8 cellular contexts compared by ENCODE assay signal in genomic region chr13:51803422-51804294, GRCh38. TPM values are rescaled to one million over a fixed set of nuclear protein-coding genes. Genes with fewer than 3 reads are reported as not detected.
DNase-seq lines count a peak whose midpoint lies in the region; ATAC-seq and TF ChIP-seq lines count a peak whose summit lies in the region.

TSS of gene DHRS12 (minus strand) at chr13:51804163. CDS start at chr13:51799659, 4,504 bp downstream.

- CTCF ChIA-PET in GM10248 (lab: Yijun Ruan, JAX), result interaction anchor here (0.9 kb wide), 2 partner anchors 11 to 369 kb away, joined by 3 read pairs; no protein-coding TSS in a partner anchor

- H3K4me3 Mint-ChIP-seq in activated naive CD8-positive, alpha-beta T cell treated with anti-CD3 and anti-CD28 coated beads, Interleukin-2, amount 10 ng/mL, durations not matched to agents 7 days and 5 days, result peak within 1 kb of the TSS; percentile 87

- peaks cover 36% of the 10 kb centered on the region for H3K4me1 Mint-ChIP-seq in activated naive CD8-positive, alpha-beta T cell treated with anti-CD3 and anti-CD28 coated beads, Interleukin-2, amount 10 ng/mL, durations not matched to agents 7 days and 5 days

- H3K27ac Mint-ChIP-seq in activated naive CD8-positive, alpha-beta T cell treated with anti-CD3 and anti-CD28 coated beads, Interleukin-2, amount 10 ng/mL, durations not matched to agents 7 days and 5 days, result peak within 1 kb of the TSS; percentile 99

- DNase-seq in GM10248 (ENCODE audit: extremely low spot score) (peak; percentile 91), HAP-1 (ENCODE audit: low spot score in 2 of 2) (peak; percentile 56 to 87), MM.1S (peak; percentile 72), SKM-1 (lab: John Stamatoyannopoulos, UW; ENCODE audit: unreplicated experiment) (peak; percentile 43), Right ventricle myocardium inferior (ENCODE audit: missing footprints) (peak; percentile 97), tibial artery (peak; percentile 93 to 96)
- peak; percentile 91 for DNase-seq in activated naive CD8-positive, alpha-beta T cell treated with anti-CD3 and anti-CD28 coated beads, Interleukin-2, amount 10 ng/mL, durations not matched to agents 7 days and 5 days

- POLR2A ChIA-PET in GM10248 (lab: Yijun Ruan, JAX), result interaction anchor here (0.5 to 1.1 kb wide), 2 partner anchors 351 to 411 kb away, joined by 6 read pairs; partner anchors contain the start of gene INTS6
- POLR2A ChIA-PET in activated naive CD8-positive, alpha-beta T cell treated with anti-CD3 and anti-CD28 coated beads, Interleukin-2, amount 10 ng/mL, durations not matched to agents 7 days and 5 days (lab: Charles Lee), result interaction anchor here (0.9 to 2.0 kb wide), 7 partner anchors 11 to 351 kb away, joined by 3 to 18 read pairs (median 4); partner anchors contain the start of gene INTS6

- H3K9ac ChIP-seq in MM.1S (ENCODE audit: low read length) (peak within 1 kb of the TSS; percentile 66), parathyroid adenoma (peak within 1 kb of the TSS; percentile 73)

- H3K9me3 ChIP-seq in HAP-1, result no peaks in the 10 kb centered on the region
- no peaks in the 10 kb centered on the region for H3K9me3 ChIP-seq in MM.1S (replicated peaks; ENCODE audit: insufficient read depth, low read length)
- no peaks in the 10 kb centered on the region for H3K9me3 ChIP-seq in parathyroid adenoma (ENCODE audit: control insufficient read depth, low read length)
- no peaks in the 10 kb centered on the region for H3K9me3 ChIP-seq in tibial artery

- no peaks in the 10 kb centered on the region for H3K36me3 ChIP-seq in HAP-1 (replicated peaks)
- no peaks in the 10 kb centered on the region for H3K36me3 ChIP-seq in MM.1S (replicated peaks; ENCODE audit: insufficient read depth, low read length)
- H3K36me3 ChIP-seq in parathyroid adenoma (ENCODE audit: control insufficient read depth, insufficient read depth, low read length), result no peaks in the 10 kb centered on the region
- no peaks in the 10 kb centered on the region for H3K36me3 ChIP-seq in tibial artery

- no peaks in the 10 kb centered on the region for H3F3A ChIP-seq in MM.1S (ENCODE audit: insufficient read depth, low read length)

- intact Hi-C loops in Right ventricle myocardium inferior (cut with DNase I) (loop anchor here (2.0 to 10.0 kb wide), 3 partner anchors 221 to 519 kb away; partner anchors contain the start of genes INTS6 and WDFY2), tibial artery (cut with DNase I; ENCODE audit: low total_unique reads) (loop anchor here (2.0 to 10.0 kb wide), 6 partner anchors 211 to 851 kb away; partner anchors contain the start of genes ALG11, ATP7B, CKAP2 and FAM124A)

- H3K27ac ChIP-seq in MM.1S (ENCODE audit: low read length) (peak within 1 kb of the TSS; percentile 61; the same call in 1 of the 2 replicates), parathyroid adenoma (peak within 1 kb of the TSS; percentile 97), tibial artery (peak within 1 kb of the TSS; percentile 95 to 99)

- no peaks in the 10 kb centered on the region for H3K27me3 ChIP-seq in HAP-1 (ENCODE audit: low read depth)
- H3K27me3 ChIP-seq in MM.1S (replicated peaks; ENCODE audit: insufficient read depth, low read length), result no peaks in the 10 kb centered on the region
- H3K27me3 ChIP-seq in parathyroid adenoma (ENCODE audit: control insufficient read depth, insufficient read depth, low read length), result no peaks in the 10 kb centered on the region
- no peaks in the 10 kb centered on the region for H3K27me3 ChIP-seq in tibial artery

- H3K36me3 Mint-ChIP-seq in activated naive CD8-positive, alpha-beta T cell treated with anti-CD3 and anti-CD28 coated beads, Interleukin-2, amount 10 ng/mL, durations not matched to agents 7 days and 5 days, result no peaks in the 10 kb centered on the region

- H3K9me3 Mint-ChIP-seq in activated naive CD8-positive, alpha-beta T cell treated with anti-CD3 and anti-CD28 coated beads, Interleukin-2, amount 10 ng/mL, durations not matched to agents 7 days and 5 days, result no peaks in the 10 kb centered on the region

- H3K27me3 Mint-ChIP-seq in activated naive CD8-positive, alpha-beta T cell treated with anti-CD3 and anti-CD28 coated beads, Interleukin-2, amount 10 ng/mL, durations not matched to agents 7 days and 5 days, result no peaks in the 10 kb centered on the region

- H3K79me2 ChIP-seq in MM.1S (ENCODE audit: low read length) (no peaks in the 10 kb centered on the region), parathyroid adenoma (no peaks in the 10 kb centered on the region)

- H3K4me2 ChIP-seq in MM.1S (ENCODE audit: low read depth, low read length), result peak within 1 kb of the TSS; percentile 92
- peak within 1 kb of the TSS; percentile 90 for H3K4me2 ChIP-seq in parathyroid adenoma (ENCODE audit: low read length)

- H3K4me3 ChIP-seq in HAP-1, result peak within 1 kb of the TSS; percentile 52
- peak within 1 kb of the TSS; percentile 74 for H3K4me3 ChIP-seq in MM.1S (ENCODE audit: low read length)
- H3K4me3 ChIP-seq in parathyroid adenoma (ENCODE audit: low read depth, low read length), result peak within 1 kb of the TSS; percentile 93
- peak within 1 kb of the TSS; percentile 73 to 74 for H3K4me3 ChIP-seq in tibial artery

- peak within 1 kb of the TSS; percentile 81 for H2AFZ ChIP-seq in MM.1S (ENCODE audit: low read length)
- H2AFZ ChIP-seq in parathyroid adenoma, result peak within 1 kb of the TSS; percentile 72

- TF ChIP-seq CTCF in GM10248 (IDR thresholded peaks at IDR 0.05; ENCODE audit: control extremely low read depth, extremely low read depth, low read depth, missing control alignments) (no peak), MM.1S (IDR thresholded peaks at IDR 0.05; ENCODE audit: low read length) (no peak), parathyroid adenoma (IDR thresholded peaks at IDR 0.05) (no peak), tibial artery (IDR thresholded peaks at IDR 0.05) (no peak)

- H3K9me2 ChIP-seq in MM.1S (replicated peaks; ENCODE audit: insufficient read depth, low read length), result no peaks in the 10 kb centered on the region

- peak; percentile 84 for ATAC-seq in activated naive CD8-positive, alpha-beta T cell treated with anti-CD3 and anti-CD28 coated beads, Interleukin-2, amount 10 ng/mL, durations not matched to agents 7 days and 5 days (ENCODE audit: low read depth)
- peak; percentile 89 for ATAC-seq in Right ventricle myocardium inferior

- in situ Hi-C loops in HAP-1 (cut with MboI; ENCODE audit: low sequenced_read_pairs), result no loop called here

- peaks cover 32% of the 10 kb centered on the region for H3K4me1 ChIP-seq in HAP-1
- H3K4me1 ChIP-seq in MM.1S (ENCODE audit: low read length), result peaks cover 16% of the 10 kb centered on the region
- peaks cover 20% of the 10 kb centered on the region for H3K4me1 ChIP-seq in parathyroid adenoma
- H3K4me1 ChIP-seq in tibial artery, result peaks cover 0 to 61% (median 50%) of the 10 kb centered on the region in 4 donors

- H4K20me1 ChIP-seq in MM.1S (ENCODE audit: insufficient read depth, low read length), result no peaks in the 10 kb centered on the region

RNA-seq across cellular contexts. Expression of gene DHRS12, which starts in this region (rescaled TPM):
- 10 to 100 TPM; 12.6 to 13.1 TPM for total RNA-seq in activated naive CD8-positive, alpha-beta T cell treated with anti-CD3 and anti-CD28 coated beads, Interleukin-2, amount 10 ng/mL, durations not matched to agents 7 days and 5 days
- 10.2 TPM for total RNA-seq in Right ventricle myocardium inferior

Comparison
In these comparisons a context has a peak if more than half of its experiments do, and no peak if none do; other contexts are left out.
1. Peak in every context shown above with its lines: DNase-seq, ATAC-seq, H3K4me3 ChIP-seq and H3K27ac ChIP-seq.
2. DNase-seq: peak in every context shown above with its lines; median percentile 97 in Right ventricle myocardium inferior; 94 in tibial artery; 91 in GM10248; 91 in activated naive CD8-positive, alpha-beta T cell treated with anti-CD3 and anti-CD28 coated beads, Interleukin-2, amount 10 ng/mL, durations not matched to agents 7 days and 5 days; 72 in MM.1S; 72 in HAP-1; 43 in SKM-1.